In the genomic region with DNA sequence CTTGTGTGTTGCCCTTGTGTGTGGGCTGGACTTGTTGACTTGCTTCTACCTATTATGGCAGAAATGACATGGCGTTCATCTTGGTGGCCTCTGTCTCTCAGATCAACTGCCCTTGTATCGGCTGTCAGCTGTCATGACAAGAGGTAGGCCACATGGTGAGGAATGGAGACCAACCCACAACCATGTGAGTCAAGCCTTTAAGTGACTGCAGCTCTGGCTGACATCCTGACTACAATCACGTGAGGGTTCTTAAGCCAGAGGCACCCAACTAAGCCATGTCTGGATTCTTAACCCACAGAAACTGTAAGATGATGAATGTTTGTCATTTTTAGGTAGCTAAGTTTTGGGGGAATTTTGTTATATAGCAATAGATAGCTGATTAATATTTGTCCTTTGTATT, we compare ENCODE assay signal across 1 cellular context.
TF ChIP-seq lines count a peak whose summit lies in the region.

No MANE protein-coding gene starts in this region.

TF ChIP-seq in HepG2, 621 proteins besides CTCF, POLR2A, EP300 and RAD21 (continued from another document):
- TF ChIP-seq, protein P1, sequence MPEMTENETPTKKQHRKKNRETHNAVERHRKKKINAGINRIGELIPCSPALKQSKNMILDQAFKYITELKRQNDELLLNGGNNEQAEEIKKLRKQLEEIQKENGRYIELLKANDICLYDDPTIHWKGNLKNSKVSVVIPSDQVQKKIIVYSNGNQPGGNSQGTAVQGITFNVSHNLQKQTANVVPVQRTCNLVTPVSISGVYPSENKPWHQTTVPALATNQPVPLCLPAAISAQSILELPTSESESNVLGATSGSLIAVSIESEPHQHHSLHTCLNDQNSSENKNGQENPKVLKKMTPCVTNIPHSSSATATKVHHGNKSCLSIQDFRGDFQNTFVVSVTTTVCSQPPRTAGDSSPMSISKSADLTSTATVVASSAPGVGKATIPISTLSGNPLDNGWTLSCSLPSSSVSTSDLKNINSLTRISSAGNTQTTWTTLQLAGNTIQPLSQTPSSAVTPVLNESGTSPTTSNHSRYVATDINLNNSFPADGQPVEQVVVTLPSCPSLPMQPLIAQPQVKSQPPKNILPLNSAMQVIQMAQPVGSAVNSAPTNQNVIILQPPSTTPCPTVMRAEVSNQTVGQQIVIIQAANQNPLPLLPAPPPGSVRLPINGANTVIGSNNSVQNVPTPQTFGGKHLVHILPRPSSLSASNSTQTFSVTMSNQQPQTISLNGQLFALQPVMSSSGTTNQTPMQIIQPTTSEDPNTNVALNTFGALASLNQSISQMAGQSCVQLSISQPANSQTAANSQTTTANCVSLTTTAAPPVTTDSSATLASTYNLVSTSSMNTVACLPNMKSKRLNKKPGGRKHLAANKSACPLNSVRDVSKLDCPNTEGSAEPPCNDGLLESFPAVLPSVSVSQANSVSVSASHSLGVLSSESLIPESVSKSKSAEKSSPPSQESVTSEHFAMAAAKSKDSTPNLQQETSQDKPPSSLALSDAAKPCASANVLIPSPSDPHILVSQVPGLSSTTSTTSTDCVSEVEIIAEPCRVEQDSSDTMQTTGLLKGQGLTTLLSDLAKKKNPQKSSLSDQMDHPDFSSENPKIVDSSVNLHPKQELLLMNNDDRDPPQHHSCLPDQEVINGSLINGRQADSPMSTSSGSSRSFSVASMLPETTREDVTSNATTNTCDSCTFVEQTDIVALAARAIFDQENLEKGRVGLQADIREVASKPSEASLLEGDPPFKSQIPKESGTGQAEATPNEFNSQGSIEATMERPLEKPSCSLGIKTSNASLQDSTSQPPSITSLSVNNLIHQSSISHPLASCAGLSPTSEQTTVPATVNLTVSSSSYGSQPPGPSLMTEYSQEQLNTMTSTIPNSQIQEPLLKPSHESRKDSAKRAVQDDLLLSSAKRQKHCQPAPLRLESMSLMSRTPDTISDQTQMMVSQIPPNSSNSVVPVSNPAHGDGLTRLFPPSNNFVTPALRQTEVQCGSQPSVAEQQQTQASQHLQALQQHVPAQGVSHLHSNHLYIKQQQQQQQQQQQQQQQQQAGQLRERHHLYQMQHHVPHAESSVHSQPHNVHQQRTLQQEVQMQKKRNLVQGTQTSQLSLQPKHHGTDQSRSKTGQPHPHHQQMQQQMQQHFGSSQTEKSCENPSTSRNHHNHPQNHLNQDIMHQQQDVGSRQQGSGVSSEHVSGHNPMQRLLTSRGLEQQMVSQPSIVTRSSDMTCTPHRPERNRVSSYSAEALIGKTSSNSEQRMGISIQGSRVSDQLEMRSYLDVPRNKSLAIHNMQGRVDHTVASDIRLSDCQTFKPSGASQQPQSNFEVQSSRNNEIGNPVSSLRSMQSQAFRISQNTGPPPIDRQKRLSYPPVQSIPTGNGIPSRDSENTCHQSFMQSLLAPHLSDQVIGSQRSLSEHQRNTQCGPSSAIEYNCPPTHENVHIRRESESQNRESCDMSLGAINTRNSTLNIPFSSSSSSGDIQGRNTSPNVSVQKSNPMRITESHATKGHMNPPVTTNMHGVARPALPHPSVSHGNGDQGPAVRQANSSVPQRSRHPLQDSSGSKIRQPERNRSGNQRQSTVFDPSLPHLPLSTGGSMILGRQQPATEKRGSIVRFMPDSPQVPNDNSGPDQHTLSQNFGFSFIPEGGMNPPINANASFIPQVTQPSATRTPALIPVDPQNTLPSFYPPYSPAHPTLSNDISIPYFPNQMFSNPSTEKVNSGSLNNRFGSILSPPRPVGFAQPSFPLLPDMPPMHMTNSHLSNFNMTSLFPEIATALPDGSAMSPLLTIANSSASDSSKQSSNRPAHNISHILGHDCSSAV (CRISPR knock-in tag; IDR thresholded peaks at IDR 0.05; ENCODE audit: borderline replicate concordance), result no peak
